Comparison of ENCODE assay signal across 1 cellular context in genomic region chr5:181259974-181260719, GRCh38.
TF ChIP-seq lines count a peak whose summit lies in the region.

No MANE protein-coding gene starts in this region.

TF ChIP-seq in IMR-90, 13 proteins besides CTCF, POLR2A, EP300 and RAD21:
- no peak for TF ChIP-seq BHLHE40 (IDR thresholded peaks at IDR 0.05; ENCODE audit: low read depth, low read length)
- TF ChIP-seq MAFK (IDR thresholded peaks at IDR 0.05; ENCODE audit: low read depth, low read length) = no peak
- no peak for TF ChIP-seq RCOR1 (IDR thresholded peaks at IDR 0.05; ENCODE audit: insufficient replicate concordance, low read length)
- TF ChIP-seq, protein P1, sequence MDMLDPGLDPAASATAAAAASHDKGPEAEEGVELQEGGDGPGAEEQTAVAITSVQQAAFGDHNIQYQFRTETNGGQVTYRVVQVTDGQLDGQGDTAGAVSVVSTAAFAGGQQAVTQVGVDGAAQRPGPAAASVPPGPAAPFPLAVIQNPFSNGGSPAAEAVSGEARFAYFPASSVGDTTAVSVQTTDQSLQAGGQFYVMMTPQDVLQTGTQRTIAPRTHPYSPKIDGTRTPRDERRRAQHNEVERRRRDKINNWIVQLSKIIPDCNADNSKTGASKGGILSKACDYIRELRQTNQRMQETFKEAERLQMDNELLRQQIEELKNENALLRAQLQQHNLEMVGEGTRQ (IDR thresholded peaks at IDR 0.05; ENCODE audit: low read depth, low read length) = no peak
- no peak for TF ChIP-seq CEBPB (IDR thresholded peaks at IDR 0.05; ENCODE audit: low read depth, low read length)
- TF ChIP-seq, protein P2, sequence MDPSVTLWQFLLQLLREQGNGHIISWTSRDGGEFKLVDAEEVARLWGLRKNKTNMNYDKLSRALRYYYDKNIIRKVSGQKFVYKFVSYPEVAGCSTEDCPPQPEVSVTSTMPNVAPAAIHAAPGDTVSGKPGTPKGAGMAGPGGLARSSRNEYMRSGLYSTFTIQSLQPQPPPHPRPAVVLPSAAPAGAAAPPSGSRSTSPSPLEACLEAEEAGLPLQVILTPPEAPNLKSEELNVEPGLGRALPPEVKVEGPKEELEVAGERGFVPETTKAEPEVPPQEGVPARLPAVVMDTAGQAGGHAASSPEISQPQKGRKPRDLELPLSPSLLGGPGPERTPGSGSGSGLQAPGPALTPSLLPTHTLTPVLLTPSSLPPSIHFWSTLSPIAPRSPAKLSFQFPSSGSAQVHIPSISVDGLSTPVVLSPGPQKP (IDR thresholded peaks at IDR 0.05; ENCODE audit: borderline replicate concordance, low read depth, low read length) = no peak
- TF ChIP-seq RFX5 (IDR thresholded peaks at IDR 0.05; ENCODE audit: low read depth, low read length) = no peak
- no peak for TF ChIP-seq CHD1 (IDR thresholded peaks at IDR 0.05; ENCODE audit: low read depth, low read length)
- no peak for TF ChIP-seq MAZ (IDR thresholded peaks at IDR 0.05; ENCODE audit: borderline replicate concordance, low read depth, low read length)
- no peak for TF ChIP-seq SMC3 (IDR thresholded peaks at IDR 0.05; ENCODE audit: low read depth, low read length)
- TF ChIP-seq FOS (IDR thresholded peaks at IDR 0.05; ENCODE audit: low read depth, low read length) = no peak
- TF ChIP-seq NFE2L2 (IDR thresholded peaks at IDR 0.05; ENCODE audit: low read depth, low read length) = no peak
- no peak for TF ChIP-seq MXI1 (IDR thresholded peaks at IDR 0.05; ENCODE audit: borderline replicate concordance, low read depth, low read length)
TF ChIP-seq in IMR-90: peak in this region for 0.
